12 cellular contexts compared by ENCODE assay signal in the genomic region with DNA sequence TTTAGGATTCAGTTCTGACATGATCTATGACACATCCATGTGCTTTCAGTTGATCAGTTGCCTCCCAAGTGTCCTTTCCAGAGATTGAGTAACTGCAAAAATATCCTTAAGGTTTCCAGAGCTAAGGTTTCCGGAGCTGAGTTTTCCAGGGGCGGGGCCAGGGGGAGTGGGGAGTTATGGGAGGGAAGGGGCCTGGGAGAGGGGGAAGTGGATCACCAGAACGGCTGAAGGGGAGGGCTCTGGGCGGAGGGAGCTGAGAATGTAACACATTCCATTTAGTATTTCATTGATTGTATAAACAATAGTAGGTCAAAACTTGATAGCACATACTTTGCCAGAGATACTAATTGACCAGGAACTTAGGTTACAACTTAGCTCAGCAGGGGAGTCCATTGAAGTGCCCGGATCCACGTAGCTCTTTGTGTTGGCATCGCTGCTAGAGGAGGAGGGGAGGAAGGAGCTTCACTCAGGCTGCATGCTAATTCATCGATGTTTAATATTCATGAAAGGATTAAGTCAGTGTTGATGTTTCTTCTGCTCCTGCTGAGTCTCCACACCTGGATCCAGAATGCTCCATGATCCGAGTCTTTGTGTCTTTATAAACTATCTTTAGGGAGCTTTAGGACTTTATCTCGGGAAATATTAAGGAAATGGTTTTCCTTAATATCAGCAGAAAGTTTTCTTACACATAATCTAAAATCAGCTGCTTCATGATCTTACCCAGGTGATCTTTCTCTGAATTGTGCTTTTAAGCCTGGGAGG.
A peak's percentile ranks its signal among the peaks of the same experiment; 100 is the strongest.
DNase-seq lines count a peak whose midpoint lies in the region; ATAC-seq, FAIRE-seq and TF ChIP-seq lines count a peak whose summit lies in the region.
"Had no signal": no experiment of that assay in that cellular context is flagged by ENCODE, and none has a peak within 500 bp of the region (broad histone marks: within the 10 kb centered on the region; RNA-seq: fewer than 3 reads in every experiment).

No MANE protein-coding gene starts in this region.

- H3K4me3 ChIP-seq in AG10803 (ENCODE audit: low read length) (no peak overlapping the region), endothelial cell of umbilical vein (replicated peaks in 1 of 3; ENCODE audit: insufficient read depth in 1 of 3, low read depth in 1 of 3, low read length in 3 of 3) (peak overlapping the region in 1 of 3 experiments; percentile 15), mesodermal cell (ENCODE audit: extremely low read depth, insufficient read depth, low read length, poor library complexity, severe bottlenecking) (no peak overlapping the region), mucosa of descending colon (no peak overlapping the region)
- H3K4me3 ChIP-seq: adrenal gland, esophagus squamous epithelium, skin epidermis had no signal

- H4K20me1 ChIP-seq in endothelial cell of umbilical vein (replicated peaks; ENCODE audit: control insufficient read depth, extremely low read depth, insufficient read depth, low read length), result no peaks in the 10 kb centered on the region

- dilution Hi-C loops in endothelial cell of umbilical vein (cut with MboI; ENCODE audit: extremely low pct_ligation_motif_present, low sequenced_read_pairs), result no loop called here

- POLR2A ChIA-PET in endothelial cell of umbilical vein (lab: Charles Lee), result no interaction called here
- POLR2A ChIA-PET in T-cell (lab: Charles Lee), result interaction anchor here in 1 of 2 donors (0.5 kb wide), 1 partner anchor 709 kb away, joined by 3 read pairs; no protein-coding TSS in a partner anchor

- H3K79me2 ChIP-seq in endothelial cell of umbilical vein (ENCODE audit: control insufficient read depth, insufficient read depth, low read length), result no peaks in the 10 kb centered on the region

- peaks cover 15% of the 10 kb centered on the region for H3K4me1 ChIP-seq in endothelial cell of umbilical vein (ENCODE audit: control insufficient read depth, extremely low read depth, insufficient read depth, low read length)
- peaks cover 9% of the 10 kb centered on the region for H3K4me1 ChIP-seq in mesodermal cell (ENCODE audit: control insufficient read depth, insufficient read depth, low read length, poor library complexity, severe bottlenecking)
- peaks cover 5% of the 10 kb centered on the region for H3K4me1 ChIP-seq in mucosa of descending colon (ENCODE audit: low read depth)

- TSS peak; percentile 60 for BruUV-seq in endothelial cell of umbilical vein (replicated peaks; lab: Mats Ljungman, UMichigan)

- H3K27ac ChIP-seq in endothelial cell of umbilical vein (ENCODE audit: insufficient read depth, low read depth, low read length) (peak overlapping the region; percentile 25), mesodermal cell (ENCODE audit: low read depth, low read length, severe bottlenecking) (peak overlapping the region; percentile 48)

- H3K4me2 ChIP-seq in endothelial cell of umbilical vein (ENCODE audit: insufficient read depth, low read length), result peak overlapping the region; percentile 32

- DNase-seq in AG10803 (ENCODE audit: low read depth) (peak; percentile 13), NCI-H2107 treated with DMSO at 0.1 percent for 48 hours (lab: John Stamatoyannopoulos, UW; ENCODE audit: unreplicated experiment) (peak; percentile 85), endothelial cell of umbilical vein (ENCODE audit: low read depth, low spot score) (peak; percentile 73), T-cell (no peak), GOT3 (lab: John Stamatoyannopoulos, UW) (no peak), mucosa of descending colon (no peak)
- DNase-seq: esophagus squamous epithelium had no signal

- TF ChIP-seq POLR2A in endothelial cell of umbilical vein (IDR thresholded peaks at IDR 0.05; ENCODE audit: low read depth, low read length), result no peak

- H3K36me3 Mint-ChIP-seq in T-cell, result peaks cover 24% of the 10 kb centered on the region

- H3K27me3 ChIP-seq in endothelial cell of umbilical vein (ENCODE audit: control insufficient read depth in 2 of 2, insufficient read depth in 2 of 2, low read length in 2 of 2), result no peaks in the 10 kb centered on the region
- H3K27me3 ChIP-seq: adrenal gland, esophagus squamous epithelium had no signal

- peak overlapping the region; percentile 14 for H3K9ac ChIP-seq in endothelial cell of umbilical vein (replicated peaks; ENCODE audit: extremely low read depth, insufficient read depth, low read length)

- H3K4me3 Mint-ChIP-seq in T-cell, result no peak overlapping the region
- H3K4me3 Mint-ChIP-seq: T-helper 1 cell treated with Interleukin-12 subunit alpha and Interleukin-12 subunit beta and Interleukin-4 antibody, amounts not matched to agents 30 μg/mL and 1 μg/mL, for 36 hours had no signal

- ATAC-seq in T-cell (replicated peaks in 1 of 4) (no peak), HG02885 (IDR thresholded peaks at IDR 0.05; ENCODE audit: poor library complexity, unreplicated experiment) (no peak), mucosa of descending colon (no peak)

- no peak for TF ChIP-seq CTCF in AG10803 (conservative IDR thresholded peaks at IDR 0.05; ENCODE audit: low read length)
- TF ChIP-seq CTCF in endothelial cell of umbilical vein (IDR thresholded peaks at IDR 0.05; ENCODE audit: extremely low read depth in 1 of 2, insufficient read depth in 1 of 2, low read depth in 1 of 2, low read length in 2 of 2), result no peak
- no peak for TF ChIP-seq CTCF in mucosa of descending colon (IDR thresholded peaks at IDR 0.05)

- peak; percentile 78 for FAIRE-seq in endothelial cell of umbilical vein (lab: Jason Lieb, UNC)

- H2AFZ ChIP-seq in endothelial cell of umbilical vein (ENCODE audit: low read depth, low read length), result peak overlapping the region; percentile 62

- WGBS in mesodermal cell (ENCODE audit: insufficient coverage in 2 of 2), 2 experiments, result 11 to 25% methylated on average over 3 to 5 of the region's 10 CpGs

- no peaks in the 10 kb centered on the region for H3K27me3 Mint-ChIP-seq in T-cell

- no peaks in the 10 kb centered on the region for H3K9me1 ChIP-seq in endothelial cell of umbilical vein (replicated peaks; ENCODE audit: control insufficient read depth, extremely low read depth, insufficient read depth, low read length)

- H3K36me3 ChIP-seq in endothelial cell of umbilical vein (ENCODE audit: control insufficient read depth in 2 of 2, extremely low read depth in 1 of 2, insufficient read depth in 2 of 2, low read length in 2 of 2) (peaks cover 2 to 5% of the 10 kb centered on the region in 2 experiments), mesodermal cell (ENCODE audit: control insufficient read depth, insufficient read depth, low read length) (no peaks in the 10 kb centered on the region), mucosa of descending colon (ENCODE audit: low read depth) (no peaks in the 10 kb centered on the region)
- H3K36me3 ChIP-seq: adrenal gland had no signal

- no peaks in the 10 kb centered on the region for H3K9me3 Mint-ChIP-seq in T-cell
- H3K9me3 Mint-ChIP-seq: T-helper 1 cell treated with Interleukin-12 subunit alpha and Interleukin-12 subunit beta and Interleukin-4 antibody, amounts not matched to agents 30 μg/mL and 1 μg/mL, for 36 hours had no signal

- CTCF ChIA-PET in endothelial cell of umbilical vein (lab: Charles Lee), result interaction anchor here (0.8 to 2.1 kb wide), 10 partner anchors 12 to 425 kb away, joined by 3 to 12 read pairs (median 4); no protein-coding TSS in a partner anchor
- CTCF ChIA-PET in T-cell (lab: Charles Lee), result interaction anchor here (0.6 to 0.7 kb wide), 2 partner anchors 45 to 202 kb away, joined by 3 to 4 read pairs; no protein-coding TSS in a partner anchor

- intact Hi-C loops in endothelial cell of umbilical vein (cut with micrococcal nuclease), result loop anchor here (5.0 kb wide), 1 partner anchor 153 kb away; no protein-coding TSS in a partner anchor
- intact Hi-C loops in mucosa of descending colon (cut with DNase I, micrococcal nuclease), result no loop called here

- no peak overlapping the region for H3K27ac Mint-ChIP-seq in T-cell
- H3K27ac Mint-ChIP-seq: T-helper 1 cell treated with Interleukin-12 subunit alpha and Interleukin-12 subunit beta and Interleukin-4 antibody, amounts not matched to agents 30 μg/mL and 1 μg/mL, for 36 hours had no signal

- H3K4me1 Mint-ChIP-seq in T-cell, result no peaks in the 10 kb centered on the region

- H3K9me3 ChIP-seq in endothelial cell of umbilical vein (replicated peaks; ENCODE audit: control insufficient read depth, insufficient read depth, low read length) (no peaks in the 10 kb centered on the region), mesodermal cell (ENCODE audit: control insufficient read depth, low read length) (no peaks in the 10 kb centered on the region), mucosa of descending colon (no peaks in the 10 kb centered on the region)
- H3K9me3 ChIP-seq: adrenal gland, esophagus squamous epithelium had no signal

TF ChIP-seq in endothelial cell of umbilical vein, 7 proteins besides CTCF, POLR2A, EP300 and RAD21:
- TF ChIP-seq JUN (IDR thresholded peaks at IDR 0.05; ENCODE audit: borderline replicate concordance, insufficient read depth, insufficient read length, low read depth), result no peak
- TF ChIP-seq POLR2AphosphoS5 (IDR thresholded peaks at IDR 0.05; ENCODE audit: insufficient read depth, low read depth, low read length), result no peak
- no peak for TF ChIP-seq GATA2 (IDR thresholded peaks at IDR 0.05; ENCODE audit: insufficient read depth, insufficient read length, low read depth, low read length)
- TF ChIP-seq, protein P1, sequence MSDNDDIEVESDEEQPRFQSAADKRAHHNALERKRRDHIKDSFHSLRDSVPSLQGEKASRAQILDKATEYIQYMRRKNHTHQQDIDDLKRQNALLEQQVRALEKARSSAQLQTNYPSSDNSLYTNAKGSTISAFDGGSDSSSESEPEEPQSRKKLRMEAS (IDR thresholded peaks at IDR 0.05; ENCODE audit: insufficient read depth, insufficient read length), result no peak
- no peak for TF ChIP-seq MYC (IDR thresholded peaks at IDR 0.05; ENCODE audit: low read depth, low read length)
- no peak for TF ChIP-seq FOS (IDR thresholded peaks at IDR 0.05; ENCODE audit: borderline replicate concordance, insufficient read depth, low read length)
- TF ChIP-seq EZH2 (IDR thresholded peaks at IDR 0.05; ENCODE audit: borderline replicate concordance, low read depth, low read length, severe bottlenecking), result no peak
TF ChIP-seq in endothelial cell of umbilical vein: peak in this region for 0.

Comparison
In these comparisons a context has a peak if more than half of its experiments do, and no peak if none do; other contexts are left out.
1. DNase-seq: peak in AG10803 (single experiment), NCI-H2107 treated with DMSO at 0.1 percent for 48 hours (single experiment) and endothelial cell of umbilical vein (single experiment); none in T-cell (0 of 34), GOT3 (single experiment) and mucosa of descending colon (0 of 3).